In the genomic region with DNA sequence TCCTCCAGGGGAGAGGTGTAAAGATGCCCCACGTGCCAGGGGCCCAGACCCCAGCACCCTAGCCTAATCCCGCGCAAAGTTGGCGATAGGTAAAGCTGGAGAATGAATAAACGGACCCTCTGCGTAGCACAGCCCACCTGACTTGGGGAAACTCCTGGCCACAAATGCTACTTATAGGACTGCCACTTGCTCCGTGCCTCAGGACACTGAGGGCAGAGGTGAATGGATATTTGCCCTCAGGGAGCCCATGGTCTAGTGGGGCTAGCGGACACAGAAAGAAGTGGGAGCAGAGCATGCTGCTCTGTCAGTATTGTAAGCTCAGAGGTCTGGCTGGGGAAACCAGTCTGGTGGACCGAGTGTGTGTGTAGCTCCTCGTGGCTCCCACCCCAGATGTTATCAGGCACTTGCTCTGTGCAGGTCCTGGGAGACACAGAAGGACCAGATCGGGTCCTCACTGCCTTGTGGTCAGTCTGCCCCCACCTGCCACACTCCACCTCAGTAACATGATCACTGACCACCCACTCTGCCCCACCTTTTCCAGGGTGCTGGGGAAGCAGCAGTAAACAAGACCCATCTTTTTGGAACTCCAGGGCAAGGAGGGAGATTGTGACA, we compare ENCODE assay signal across 8 cellular contexts. TPM values are rescaled to one million over a fixed set of nuclear protein-coding genes. Genes with fewer than 3 reads are reported as not detected.
DNase-seq lines count a peak whose midpoint lies in the region; ATAC-seq and TF ChIP-seq lines count a peak whose summit lies in the region.

No MANE protein-coding gene starts in this region.

- H3K27me3 ChIP-seq in body of pancreas (no peaks in the 10 kb centered on the region), lung (ENCODE audit: control insufficient read depth, insufficient read depth) (no peaks in the 10 kb centered on the region)

- H3K36me3 ChIP-seq in body of pancreas (replicated peaks in 1 of 2; ENCODE audit: insufficient read depth in 1 of 2, low read depth in 2 of 2): peaks cover 0 to 2% of the 10 kb centered on the region in 2 donors
- peaks cover 0 to 20% of the 10 kb centered on the region in 2 donors for H3K36me3 ChIP-seq in lung (ENCODE audit: control insufficient read depth in 2 of 2, insufficient read depth in 2 of 2, low read length in 2 of 2)

- no peak for TF ChIP-seq POLR2A in body of pancreas (IDR thresholded peaks at IDR 0.05)

- H3K9me3 ChIP-seq in body of pancreas (no peaks in the 10 kb centered on the region), lung (ENCODE audit: control insufficient read depth in 2 of 2, insufficient read depth in 1 of 2, low read length in 1 of 2) (no peaks in the 10 kb centered on the region)

- H3K4me1 ChIP-seq in body of pancreas (peaks cover 23% of the 10 kb centered on the region), lung (ENCODE audit: control insufficient read depth in 2 of 2, insufficient read depth in 2 of 2, low read length in 2 of 2) (peaks cover 0 to 12% of the 10 kb centered on the region in 2 donors)

- intact Hi-C loops in body of pancreas (cut with DNase I): no loop called here

- no peak for ATAC-seq in body of pancreas
- no peak for ATAC-seq in lung (ENCODE audit: insufficient read depth, low FRiP score)
- ATAC-seq in GM18861 (IDR thresholded peaks at IDR 0.05; ENCODE audit: unreplicated experiment): no peak
- ATAC-seq in HG03521 (IDR thresholded peaks at IDR 0.05; ENCODE audit: unreplicated experiment): no peak

- H3K27ac ChIP-seq in C4-2B (peak overlapping the region; percentile 85), body of pancreas (peak overlapping the region; percentile 79 to 92 (median 88)), lung (ENCODE audit: low read depth in 1 of 2, low read length in 1 of 2) (peak overlapping the region; percentile 77 to 91)

- peak overlapping the region; percentile 35 to 59 for H3K4me3 ChIP-seq in body of pancreas
- H3K4me3 ChIP-seq in lung: peak overlapping the region; percentile 75

- TF ChIP-seq CTCF in C4-2B (conservative IDR thresholded peaks at IDR 0.05): no peak
- no peak for TF ChIP-seq CTCF in body of pancreas (IDR thresholded peaks at IDR 0.05)
- no peak for TF ChIP-seq CTCF in lung (IDR thresholded peaks at IDR 0.05; ENCODE audit: control extremely low read depth, extremely low read depth)

- DNase-seq in HT-29 (ENCODE audit: low spot score): peak; percentile 67
- DNase-seq in body of pancreas: peak in 1 of 4 donors; percentile 15
- DNase-seq in lung (ENCODE audit: low spot score): no peak
- no peak for DNase-seq in DMS114 treated with DMSO at 0.1 percent for 48 hours (lab: John Stamatoyannopoulos, UW; ENCODE audit: unreplicated experiment)
- no peak for DNase-seq in mucosa of gallbladder (ENCODE audit: low spot score)

- WGBS in body of pancreas, 2 donors: 10 to 11% methylated on average over 7 to 11 of the region's 11 CpGs
- 4 to 11% methylated on average over 11 of the region's 11 CpGs for WGBS in lung, 2 donors

RNA-seq across cellular contexts. Expression of gene GRK6, which starts 0.8 kb away (rescaled TPM):
- 87.7 and 94.2 TPM in 2 replicates for total RNA-seq in HT-29 (2014; rRNA removed; shearing (Covaris generic))
- total RNA-seq in body of pancreas (10 to 100 TPM; 13.7 to 20.8 TPM), lung (10 to 100 TPM; 22.4 to 58.1 TPM), mucosa of gallbladder (39.5 TPM)
- polyA plus RNA-seq in lung: 10 to 100 TPM; 20.7 to 68.0 TPM

RNA-seq across cellular contexts. Expression of gene F12, which starts 18.0 kb away (rescaled TPM):
- total RNA-seq in HT-29 (2014; rRNA removed; shearing (Covaris generic)): 52.9 TPM in 2 replicates
- 1 to 10 TPM in 1 of 2 donors, under 1 TPM in 1; 0.33 to 4.4 TPM for total RNA-seq in body of pancreas
- total RNA-seq in lung: 1 to 10 TPM in 1 of 2 donors, not detected in 1; 1.4 TPM
- polyA plus RNA-seq in lung: 1 to 10 TPM; 1.3 to 1.7 TPM
- 15.3 TPM for total RNA-seq in mucosa of gallbladder

RNA-seq across cellular contexts. Expression of gene PRR7, which starts 19.3 kb away (rescaled TPM):
- 69.3 and 86.7 TPM in 2 replicates for total RNA-seq in HT-29 (2014; rRNA removed; shearing (Covaris generic))
- total RNA-seq in body of pancreas (1 to 10 TPM in 1 of 2 donors, under 1 TPM in 1; 0.78 to 1.3 TPM), lung (1 to 10 TPM; 2.9 to 7.2 TPM), mucosa of gallbladder (7.8 TPM)
- polyA plus RNA-seq in lung: 1 to 10 TPM; 1.9 to 5.0 TPM

RNA-seq across cellular contexts. Expression of gene PFN3, which starts 26.9 kb away (rescaled TPM):
- not detected in 2 replicates for total RNA-seq in HT-29 (2014; rRNA removed; shearing (Covaris generic))
- total RNA-seq in body of pancreas (not detected), lung (not detected), mucosa of gallbladder (not detected)
- polyA plus RNA-seq in lung: not detected

RNA-seq across cellular contexts. Expression of gene SLC34A1, which starts 43.1 kb away (rescaled TPM):
- total RNA-seq in HT-29 (2014; rRNA removed; shearing (Covaris generic)): not detected in 2 replicates
- not detected for total RNA-seq in body of pancreas
- not detected for total RNA-seq in lung
- polyA plus RNA-seq in lung: under 1 TPM in 1 of 2 donors, not detected in 1; 0.02 TPM
- total RNA-seq in mucosa of gallbladder: 0.06 TPM
